ENCODE assay signal across 19 cellular contexts in genomic region chr3:24419067-24419791, GRCh38.
"Had no signal": no experiment of that assay in that cellular context is flagged by ENCODE, and none has a peak within 500 bp of the region (broad histone marks: within the 10 kb centered on the region; RNA-seq: fewer than 3 reads in every experiment).

No MANE protein-coding gene starts in this region.

- H3K27me3 ChIP-seq: MG63 had no signal

- H3K27ac ChIP-seq: SJCRH30 had no signal

- ATAC-seq: SK-N-SH treated with all-trans-retinoic acid at 6 μM for 48 hours had no signal

- DNase-seq: IMR-90, Karpas-422, KG1, MG63, NCI-H1092 treated with DMSO at 0.1 percent for 48 hours, NCI-H1436, NCI-H187, NCI-H2029, NCI-H2081 treated with DMSO at 0.1 percent for 48 hours, NCI-H2171, NCI-H446, NCI-H510A, NCI-H524 treated with DMSO at 0.1 percent for 48 hours, NCI-H69, NCI-H774, RPMI8226, SHP77 treated with DMSO at 0.1 percent for 48 hours, SJCRH30 had no signal

- H3K4me3 ChIP-seq: MG63, SJCRH30 had no signal

- H3K4me1 ChIP-seq: SJCRH30 had no signal

- H3K9me3 ChIP-seq: MG63, SJCRH30 had no signal

- H3K36me3 ChIP-seq: MG63, SJCRH30 had no signal
